In the genomic region with DNA sequence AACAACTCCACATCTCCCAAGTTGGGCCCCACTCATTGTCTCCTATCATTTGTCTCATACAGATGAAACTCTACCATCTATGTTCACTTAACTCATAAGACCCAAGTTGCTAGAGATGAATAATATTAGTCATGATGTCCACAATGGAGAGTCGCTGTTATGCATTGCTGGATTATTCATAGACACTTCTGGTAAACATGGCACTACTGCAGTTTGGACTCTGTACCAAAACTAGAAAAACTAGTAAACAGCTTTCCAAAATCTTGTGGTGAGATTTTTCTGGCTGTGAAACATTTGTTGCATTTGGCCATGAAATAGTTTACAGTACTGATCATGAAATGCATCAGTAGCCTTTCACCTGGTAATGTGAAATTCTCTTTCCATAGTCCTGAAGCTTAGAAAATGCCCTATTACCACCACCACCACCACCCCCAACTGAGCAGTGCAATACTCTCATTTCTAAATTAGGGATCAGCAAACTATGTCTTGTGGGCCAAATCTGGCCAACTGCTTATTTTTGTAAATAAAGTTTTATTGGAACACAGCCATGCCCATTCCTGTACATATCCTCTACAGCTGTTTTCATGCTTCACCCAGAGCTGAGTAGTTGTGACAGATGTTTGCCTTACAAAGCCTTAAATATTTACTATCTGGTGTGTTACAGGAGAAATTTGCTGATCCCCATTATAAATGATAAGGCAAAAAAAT, we compare ENCODE assay signal across 21 cellular contexts.
A peak's percentile ranks its signal among the peaks of the same experiment; 100 is the strongest.
DNase-seq lines count a peak whose midpoint lies in the region; ATAC-seq, FAIRE-seq and TF ChIP-seq lines count a peak whose summit lies in the region.
"Had no signal": no experiment of that assay in that cellular context is flagged by ENCODE, and none has a peak within 500 bp of the region (broad histone marks: within the 10 kb centered on the region; RNA-seq: fewer than 3 reads in every experiment).

No MANE protein-coding gene starts in this region.

- H3K4me2 ChIP-seq in PC-3 (ENCODE audit: low read length) (no peak overlapping the region), K562 (ENCODE audit: insufficient read depth, low read length) (no peak overlapping the region)
- H3K4me2 ChIP-seq: BLaER1, PC-9 had no signal

- no peaks in the 10 kb centered on the region for H3K9me1 ChIP-seq in K562 (ENCODE audit: control insufficient read depth, insufficient read depth, low read length)

- no peak for TF ChIP-seq RAD21 in K562 (CRISPR knock-in tag; conservative IDR thresholded peaks at IDR 0.05 in 1 of 2, IDR thresholded peaks at IDR 0.05 in 1 of 2)

- 8% methylated on average over 1 of the region's 1 CpG for WGBS in K562 (ENCODE audit: insufficient coverage, low coverage, missing lambda C conversion rate)

- POLR2A ChIA-PET in PC-3 (lab: Charles Lee; ENCODE audit: unreplicated experiment) (no interaction called here), K562 (lab: Yijun Ruan, JAX) (no interaction called here)

- no peak for TF ChIP-seq EP300 in K562 (IDR thresholded peaks at IDR 0.05; ENCODE audit: low read length)

- no peaks in the 10 kb centered on the region for H3F3A ChIP-seq in PC-3 (ENCODE audit: low read length, unreplicated experiment)

- H3K27ac ChIP-seq in PC-3 (ENCODE audit: low read length) (no peak overlapping the region), K562 (ENCODE audit: extremely low read depth, low read depth, low read length) (no peak overlapping the region), brain microvascular endothelial cell (no peak overlapping the region)
- H3K27ac ChIP-seq: BLaER1, PC-9, RWPE1 had no signal

- H3K4me1 ChIP-seq in PC-3 (ENCODE audit: insufficient read depth, low read length) (peaks cover 17% of the 10 kb centered on the region), K562 (replicated peaks in 1 of 2; ENCODE audit: control insufficient read depth in 2 of 2, insufficient read depth in 2 of 2, low read length in 2 of 2) (no peaks in the 10 kb centered on the region)
- H3K4me1 ChIP-seq: BLaER1 had no signal

- H3K79me2 ChIP-seq in PC-3 (ENCODE audit: low read length) (no peaks in the 10 kb centered on the region), K562 (ENCODE audit: control insufficient read depth, insufficient read depth, low read length) (no peaks in the 10 kb centered on the region)

- in situ Hi-C loops in K562 (cut with MboI), result no loop called here
- in situ Hi-C loops in brain microvascular endothelial cell (cut with HindIII; ENCODE audit: low pct_ligation_motif_present, low sequenced_read_pairs), result no loop called here

- intact Hi-C loops in PC-3 (cut with micrococcal nuclease) (no loop called here), K562 (cut with micrococcal nuclease) (no loop called here)

- no peak overlapping the region for H3K4me3 ChIP-seq in PC-3 (ENCODE audit: low read length)
- H3K4me3 ChIP-seq in K562, result no peak overlapping the region
- no peak overlapping the region for H3K4me3 ChIP-seq in fibroblast of villous mesenchyme (ENCODE audit: low read depth, low read length)
- no peak overlapping the region for H3K4me3 ChIP-seq in brain microvascular endothelial cell (ENCODE audit: low read depth, low read length)
- H3K4me3 ChIP-seq: BLaER1, PC-9 had no signal

- H3K9ac ChIP-seq in PC-3 (ENCODE audit: low read length) (no peak overlapping the region), K562 (ENCODE audit: insufficient read depth in 1 of 2, low read depth in 2 of 2, low read length in 2 of 2) (no peak overlapping the region)
- H3K9ac ChIP-seq: BLaER1 had no signal

- no peak for FAIRE-seq in K562 (lab: Jason Lieb, UNC)
- FAIRE-seq: A204.1, GM18507 had no signal

- H4K20me1 ChIP-seq in PC-3 (ENCODE audit: low read length) (no peaks in the 10 kb centered on the region), K562 (replicated peaks; ENCODE audit: control insufficient read depth, insufficient read depth, low read length) (no peaks in the 10 kb centered on the region)
- H4K20me1 ChIP-seq: BLaER1 had no signal

- ATAC-seq in PC-3 (peak; percentile 37), K562 (no peak), GM18511 (IDR thresholded peaks at IDR 0.05; ENCODE audit: unreplicated experiment) (no peak)
- ATAC-seq: CD8-positive, alpha-beta T cell had no signal

- no peaks in the 10 kb centered on the region; the same call in 1 of the 2 replicates for H3K9me2 ChIP-seq in PC-3 (replicated peaks; ENCODE audit: low read length)

- no TSS peak for BruUV-seq in PC-3 (replicated peaks; lab: Mats Ljungman, UMichigan)
- BruUV-seq in K562 (replicated peaks; lab: Mats Ljungman, UMichigan), result no TSS peak

- H3K36me3 ChIP-seq in PC-3 (ENCODE audit: low read depth, low read length) (no peaks in the 10 kb centered on the region), K562 (ENCODE audit: control insufficient read depth, insufficient read depth, low read length) (no peaks in the 10 kb centered on the region), brain microvascular endothelial cell (replicated peaks) (no peaks in the 10 kb centered on the region)
- H3K36me3 ChIP-seq: BLaER1 had no signal

- no peaks in the 10 kb centered on the region for H3K27me3 ChIP-seq in PC-3 (ENCODE audit: low read length)
- peaks cover 0 to 15% of the 10 kb centered on the region in 2 experiments; a peak in 3 of 5 replicates for H3K27me3 ChIP-seq in K562 (ENCODE audit: control insufficient read depth in 2 of 2, insufficient read depth in 2 of 2, low read length in 2 of 2)
- no peaks in the 10 kb centered on the region for H3K27me3 ChIP-seq in brain microvascular endothelial cell (replicated peaks)
- H3K27me3 ChIP-seq: BLaER1 had no signal

- no peak for TF ChIP-seq CTCF in PC-3 (conservative IDR thresholded peaks at IDR 0.05; ENCODE audit: low read depth, low read length)
- no peak for TF ChIP-seq CTCF in K562 (IDR thresholded peaks at IDR 0.05 in 2 of 3, conservative IDR thresholded peaks at IDR 0.05 in 1 of 3; ENCODE audit: insufficient read depth in 2 of 3, low read depth in 1 of 3, low read length in 3 of 3)
- no peak for TF ChIP-seq CTCF in fibroblast of villous mesenchyme (IDR thresholded peaks at IDR 0.05; ENCODE audit: insufficient read depth, low read depth, low read length)
- TF ChIP-seq CTCF in brain microvascular endothelial cell (IDR thresholded peaks at IDR 0.05; ENCODE audit: low read depth, low read length, missing control alignments), result no peak

- peak; percentile 45 for DNase-seq in ELR (ENCODE audit: low read depth)
- peak; percentile 67 for DNase-seq in PC-3
- no peak for DNase-seq in K562 (ENCODE audit: extremely low read depth in 1 of 4, low spot score in 3 of 4)
- peak; percentile 58 for DNase-seq in fibroblast of villous mesenchyme (ENCODE audit: low read depth)
- no peak for DNase-seq in KG1 (lab: John Stamatoyannopoulos, UW)
- no peak for DNase-seq in dermis blood vessel endothelial cell
- no peak for DNase-seq in brain microvascular endothelial cell
- DNase-seq: Calu3; CD8-positive, alpha-beta T cell; EL; Karpas-422; NCI-H1105; NCI-H226; NCI-H524 treated with DMSO at 0.1 percent for 48 hours; PC-9; SIG-M5 had no signal

- no peak for TF ChIP-seq POLR2A in K562 (conservative IDR thresholded peaks at IDR 0.05)

- H2AFZ ChIP-seq in PC-3 (ENCODE audit: low read length), result no peak overlapping the region
- H2AFZ ChIP-seq in K562 (ENCODE audit: low read depth, low read length), result no peak overlapping the region
- H2AFZ ChIP-seq: PC-9 had no signal

- CTCF ChIA-PET in PC-3 (lab: Charles Lee), result no interaction called here
- CTCF ChIA-PET in K562 (lab: Yijun Ruan, JAX; ENCODE audit: low intra/inter-chr PET ratio), result no interaction called here

- H3K9me3 ChIP-seq in PC-3 (ENCODE audit: low read length) (no peaks in the 10 kb centered on the region), K562 (replicated peaks; ENCODE audit: control insufficient read depth, insufficient read depth, low read depth, low read length) (no peaks in the 10 kb centered on the region)
- H3K9me3 ChIP-seq: BLaER1 had no signal

TF ChIP-seq in K562, 482 proteins besides CTCF, POLR2A, EP300 and RAD21 (continues in another document):
- TF ChIP-seq ZNF444 (CRISPR knock-in tag; IDR thresholded peaks at IDR 0.05), result no peak

Comparison
In these comparisons a context has a peak if more than half of its experiments do, and no peak if none do; other contexts are left out.
1. DNase-seq: peak in ELR (single experiment), PC-3 (single experiment) and fibroblast of villous mesenchyme (single experiment); none in K562 (0 of 4), KG1 (single experiment), dermis blood vessel endothelial cell (single experiment) and brain microvascular endothelial cell (single experiment).